10 cellular contexts compared by ENCODE assay signal in genomic region chr9:92098638-92099037, GRCh38. TPM values are rescaled to one million over a fixed set of nuclear protein-coding genes. Genes with fewer than 3 reads are reported as not detected.
DNase-seq lines count a peak whose midpoint lies in the region; ATAC-seq and TF ChIP-seq lines count a peak whose summit lies in the region.
"Had no signal": no experiment of that assay in that cellular context is flagged by ENCODE, and none has a peak within 500 bp of the region (broad histone marks: within the 10 kb centered on the region; RNA-seq: fewer than 3 reads in every experiment).

No MANE protein-coding gene starts in this region.

- no peaks in the 10 kb centered on the region for H3F3A ChIP-seq in Loucy (ENCODE audit: low read depth)

- CTCF ChIA-PET in CD8-positive, alpha-beta memory T cell (lab: Charles Lee), result no interaction called here

- H3K27ac Mint-ChIP-seq in CD8-positive, alpha-beta memory T cell, result peak overlapping the region in 3 of 8 donors; percentile 56 to 86 (median 63)

- no peaks in the 10 kb centered on the region for H3K4me1 ChIP-seq in CD8-positive, alpha-beta memory T cell (ENCODE audit: insufficient read depth, low read length)
- H3K4me1 ChIP-seq in Loucy (ENCODE audit: insufficient read depth, low read length, poor library complexity, severe bottlenecking) (peaks cover 8% of the 10 kb centered on the region), iPS-20b (ENCODE audit: insufficient read depth, low read length) (peaks cover 12% of the 10 kb centered on the region)

- H3K36me3 ChIP-seq in CD8-positive, alpha-beta memory T cell (ENCODE audit: insufficient read depth, low read length), result no peaks in the 10 kb centered on the region
- H3K36me3 ChIP-seq in Loucy (ENCODE audit: insufficient read depth, low read length) (peaks cover 6% of the 10 kb centered on the region; the same call in 1 of the 2 replicates), iPS-20b (ENCODE audit: insufficient read depth, low read depth, low read length) (peaks cover 11% of the 10 kb centered on the region)

- no peak for ATAC-seq in HG03521 (IDR thresholded peaks at IDR 0.05; ENCODE audit: unreplicated experiment)

- TF ChIP-seq CTCF in GM20000 (IDR thresholded peaks at IDR 0.05; ENCODE audit: extremely low read depth, missing control alignments), result no peak
- no peak for TF ChIP-seq CTCF in Loucy (conservative IDR thresholded peaks at IDR 0.05; ENCODE audit: low read length)

- POLR2A ChIA-PET in CD8-positive, alpha-beta memory T cell (lab: Charles Lee), result no interaction called here

- no peaks in the 10 kb centered on the region for H3K9me3 Mint-ChIP-seq in CD8-positive, alpha-beta memory T cell

- H3K27me3 Mint-ChIP-seq in CD8-positive, alpha-beta memory T cell, result no peaks in the 10 kb centered on the region
- H3K27me3 Mint-ChIP-seq: activated naive CD8-positive, alpha-beta T cell had no signal

- peak overlapping the region; percentile 41 for H3K4me2 ChIP-seq in Loucy (ENCODE audit: low read depth, low read length, poor library complexity, severe bottlenecking)

- H3K36me3 Mint-ChIP-seq in CD8-positive, alpha-beta memory T cell, result peaks cover 5 to 66% (median 20%) of the 10 kb centered on the region in 3 donors

- H3K79me2 ChIP-seq in Loucy (ENCODE audit: insufficient read depth, low read length), result peaks cover 15% of the 10 kb centered on the region

- H4K20me1 ChIP-seq in Loucy (ENCODE audit: insufficient read depth, low read length, poor library complexity, severe bottlenecking), result peaks cover 9% of the 10 kb centered on the region

- H3K27ac ChIP-seq in CD8-positive, alpha-beta memory T cell (ENCODE audit: low read depth, low read length), result no peak overlapping the region
- H3K27ac ChIP-seq in iPS-20b (ENCODE audit: low read length), result peak overlapping the region; percentile 18

- H2AFZ ChIP-seq in Loucy (ENCODE audit: low read length), result no peak overlapping the region

- H3K9ac ChIP-seq in Loucy (ENCODE audit: low read depth, low read length, poor library complexity, severe bottlenecking) (no peak overlapping the region), iPS-20b (ENCODE audit: low read depth, low read length) (peak overlapping the region; percentile 68; the same call in 1 of the 2 replicates)

- peak overlapping the region in 4 of 7 donors; percentile 50 to 81 (median 75) for H3K4me3 Mint-ChIP-seq in CD8-positive, alpha-beta memory T cell

- H3K27me3 ChIP-seq in CD8-positive, alpha-beta memory T cell (ENCODE audit: insufficient read depth, low read length, poor library complexity, severe bottlenecking), result no peaks in the 10 kb centered on the region
- H3K27me3 ChIP-seq in Loucy (ENCODE audit: insufficient read depth, low read length, poor library complexity, severe bottlenecking), result no peaks in the 10 kb centered on the region
- no peaks in the 10 kb centered on the region for H3K27me3 ChIP-seq in iPS-20b (ENCODE audit: insufficient read depth, low read length)

- no peak for DNase-seq in CD8-positive, alpha-beta memory T cell
- peak; percentile 36 for DNase-seq in GM20000 (ENCODE audit: low spot score)
- no peak for DNase-seq in MV-4-11 (lab: John Stamatoyannopoulos, UW)
- DNase-seq in SIG-M5 (lab: John Stamatoyannopoulos, UW), result no peak
- DNase-seq in NCI-H2227 (lab: John Stamatoyannopoulos, UW; ENCODE audit: unreplicated experiment), result no peak
- DNase-seq: COR-L47 had no signal

- no peaks in the 10 kb centered on the region for H3K9me3 ChIP-seq in CD8-positive, alpha-beta memory T cell (ENCODE audit: low read length)
- no peaks in the 10 kb centered on the region for H3K9me3 ChIP-seq in Loucy (ENCODE audit: insufficient read depth, low read depth, low read length)
- no peaks in the 10 kb centered on the region for H3K9me3 ChIP-seq in iPS-20b (ENCODE audit: insufficient read depth, low read depth, low read length)

- no peaks in the 10 kb centered on the region for H3K9me2 ChIP-seq in Loucy (replicated peaks; ENCODE audit: low read depth, low read length)

- H3K4me3 ChIP-seq in CD8-positive, alpha-beta memory T cell (ENCODE audit: low read length), result no peak overlapping the region
- H3K4me3 ChIP-seq in Loucy (ENCODE audit: low read length, poor library complexity, severe bottlenecking) (no peak overlapping the region), iPS-20b (ENCODE audit: low read length) (peak overlapping the region; percentile 16; the same call in 1 of the 2 replicates)

- H3K4me1 Mint-ChIP-seq in CD8-positive, alpha-beta memory T cell, result peaks cover 49 to 80% (median 49%) of the 10 kb centered on the region in 3 donors

RNA-seq across cellular contexts. Expression of gene SPTLC1, which starts 16.6 kb away (rescaled TPM):
- 10 to 100 TPM; 60.7 to 64.0 TPM for total RNA-seq in CD8-positive, alpha-beta memory T cell
- polyA plus RNA-seq in CD8-positive, alpha-beta memory T cell, result 38.8 TPM
